22 cellular contexts compared by ENCODE assay signal in the genomic region with DNA sequence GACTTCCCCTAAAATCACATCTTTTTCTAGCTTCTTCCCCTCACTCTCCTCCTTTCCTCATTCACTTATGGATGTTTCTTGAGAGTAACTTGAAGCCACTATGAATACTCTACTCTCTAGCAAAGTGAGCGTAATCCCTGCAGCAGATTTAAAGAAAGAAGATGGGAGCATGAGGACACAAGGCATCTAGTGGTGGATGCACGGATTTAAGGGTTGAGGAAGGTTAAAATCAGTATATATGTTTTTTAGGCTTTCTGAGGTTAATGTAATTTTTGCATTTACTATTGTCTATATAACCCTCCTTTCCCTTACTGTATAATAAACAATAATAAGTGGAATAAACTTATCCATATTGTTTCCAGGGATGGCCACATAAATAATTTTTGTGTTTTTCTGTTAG.
DNase-seq lines count a peak whose midpoint lies in the region; ATAC-seq and TF ChIP-seq lines count a peak whose summit lies in the region.
"Had no signal": no experiment of that assay in that cellular context is flagged by ENCODE, and none has a peak within 500 bp of the region (broad histone marks: within the 10 kb centered on the region; RNA-seq: fewer than 3 reads in every experiment).

No MANE protein-coding gene starts in this region.

- TF ChIP-seq CTCF in DOHH2 (IDR thresholded peaks at IDR 0.05; ENCODE audit: low read depth, low read length, poor library complexity, severe bottlenecking), result peak; percentile 26
- 0 out of 2 replicates have a peak, but pooled peaks have one; percentile 30 for TF ChIP-seq CTCF in OCI-LY7 (conservative IDR thresholded peaks at IDR 0.05; ENCODE audit: low read length)
- TF ChIP-seq CTCF in hepatocyte (IDR thresholded peaks at IDR 0.05; ENCODE audit: poor library complexity), result peak; percentile 23
- peak; percentile 31 for TF ChIP-seq CTCF in smooth muscle cell (IDR thresholded peaks at IDR 0.05; ENCODE audit: borderline replicate concordance, insufficient read depth, poor library complexity, severe bottlenecking)

- CTCF ChIA-PET in OCI-LY7 (lab: Charles Lee; ENCODE audit: unreplicated experiment), result no interaction called here

- H3K79me2 ChIP-seq in DOHH2 (ENCODE audit: control insufficient read depth, low read length) (no peaks in the 10 kb centered on the region), OCI-LY7 (ENCODE audit: insufficient read depth, low read depth, low read length) (no peaks in the 10 kb centered on the region), hepatocyte (no peaks in the 10 kb centered on the region), smooth muscle cell (ENCODE audit: low read depth) (no peaks in the 10 kb centered on the region)

- H3K36me3 ChIP-seq in DOHH2 (ENCODE audit: control insufficient read depth, low read length), result no peaks in the 10 kb centered on the region
- H3K36me3 ChIP-seq in OCI-LY7 (ENCODE audit: insufficient read depth, low read length), result no peaks in the 10 kb centered on the region
- H3K36me3 ChIP-seq in hepatocyte (replicated peaks; ENCODE audit: insufficient read depth, low read depth), result no peaks in the 10 kb centered on the region
- no peaks in the 10 kb centered on the region for H3K36me3 ChIP-seq in smooth muscle cell (ENCODE audit: low read depth)

- H3K9ac ChIP-seq in smooth muscle cell (ENCODE audit: low read depth), result no peak overlapping the region

- no peak overlapping the region for H3K27ac ChIP-seq in DOHH2 (ENCODE audit: low read depth, low read length)
- H3K27ac ChIP-seq in OCI-LY7 (ENCODE audit: low read depth, low read length, poor library complexity, severe bottlenecking), result no peak overlapping the region
- H3K27ac ChIP-seq in hepatocyte, result no peak overlapping the region
- H3K27ac ChIP-seq in smooth muscle cell (ENCODE audit: low read depth), result no peak overlapping the region
- H3K27ac ChIP-seq: HL-60 had no signal

- POLR2A ChIA-PET in OCI-LY7 (lab: Charles Lee), result no interaction called here

- H3K4me3 ChIP-seq in DOHH2 (ENCODE audit: low read length), result no peak overlapping the region
- H3K4me3 ChIP-seq in OCI-LY7 (ENCODE audit: low read depth, low read length, poor library complexity, severe bottlenecking), result no peak overlapping the region
- H3K4me3 ChIP-seq in hepatocyte, result no peak overlapping the region
- H3K4me3 ChIP-seq in smooth muscle cell, result no peak overlapping the region

- H4K20me1 ChIP-seq in DOHH2 (ENCODE audit: control insufficient read depth, insufficient read depth, low read depth, low read length) (no peaks in the 10 kb centered on the region), OCI-LY7 (ENCODE audit: insufficient read depth, low read length) (no peaks in the 10 kb centered on the region), hepatocyte (ENCODE audit: insufficient read depth, poor library complexity, severe bottlenecking) (no peaks in the 10 kb centered on the region), smooth muscle cell (ENCODE audit: low read depth) (no peaks in the 10 kb centered on the region)

- H3K4me2 ChIP-seq in DOHH2 (ENCODE audit: low read length) (no peak overlapping the region), OCI-LY7 (ENCODE audit: low read length) (no peak overlapping the region), hepatocyte (no peak overlapping the region), smooth muscle cell (no peak overlapping the region)

- ATAC-seq in GM21360 (IDR thresholded peaks at IDR 0.05; ENCODE audit: unreplicated experiment) (no peak), GM21515 (IDR thresholded peaks at IDR 0.05; ENCODE audit: unreplicated experiment) (no peak)

- H3K4me1 ChIP-seq in DOHH2 (ENCODE audit: control insufficient read depth, low read length) (no peaks in the 10 kb centered on the region), OCI-LY7 (ENCODE audit: insufficient read depth, low read length, poor library complexity, severe bottlenecking) (no peaks in the 10 kb centered on the region), hepatocyte (ENCODE audit: insufficient read depth) (no peaks in the 10 kb centered on the region), smooth muscle cell (ENCODE audit: low read depth) (no peaks in the 10 kb centered on the region)

- H3K9me3 ChIP-seq in DOHH2 (ENCODE audit: control insufficient read depth, insufficient read depth, low read length) (no peaks in the 10 kb centered on the region), OCI-LY7 (ENCODE audit: low read length) (0 out of 2 replicates have a peak, but pooled peaks cover 5% of the 10 kb centered on the region), hepatocyte (ENCODE audit: low read depth) (no peaks in the 10 kb centered on the region), smooth muscle cell (replicated peaks; ENCODE audit: low read depth) (no peaks in the 10 kb centered on the region)

- no peak overlapping the region for H2AFZ ChIP-seq in OCI-LY7 (ENCODE audit: low read length)
- no peak overlapping the region for H2AFZ ChIP-seq in hepatocyte
- no peak overlapping the region for H2AFZ ChIP-seq in smooth muscle cell (ENCODE audit: low read depth)

- DNase-seq in OCI-LY7 (ENCODE audit: low spot score), result no peak
- DNase-seq in hepatocyte (ENCODE audit: low spot score), result no peak
- DNase-seq in smooth muscle cell (lab: John Stamatoyannopoulos, UW; ENCODE audit: unreplicated experiment), result no peak
- no peak for DNase-seq in NCI-H2196 (lab: John Stamatoyannopoulos, UW; ENCODE audit: unreplicated experiment)
- DNase-seq: CD4-positive, CD25-positive, alpha-beta regulatory T cell; COR-L47; EL; GF-D8; HCEC 1CT; KBM-7; MM.1S; NCI-H1048; NCI-H1436; NCI-H187 treated with DMSO at 0.1 percent for 48 hours; NCI-H2107; NCI-H510A treated with DMSO at 0.1 percent for 48 hours; NCI-H748 treated with DMSO at 0.1 percent for 48 hours; Right ventricle myocardium superior had no signal

- H3K27me3 ChIP-seq in DOHH2 (ENCODE audit: control insufficient read depth, low read length) (no peaks in the 10 kb centered on the region), hepatocyte (no peaks in the 10 kb centered on the region), smooth muscle cell (ENCODE audit: low read depth) (no peaks in the 10 kb centered on the region)

- H3K9me2 ChIP-seq in DOHH2 (replicated peaks; ENCODE audit: control insufficient read depth, low read length) (no peaks in the 10 kb centered on the region), OCI-LY7 (ENCODE audit: insufficient read depth, low read length) (no peaks in the 10 kb centered on the region), hepatocyte (replicated peaks; ENCODE audit: insufficient read depth) (no peaks in the 10 kb centered on the region)

- intact Hi-C loops in OCI-LY7 (cut with micrococcal nuclease; ENCODE audit: unreplicated experiment), result no loop called here

- WGBS in hepatocyte (ENCODE audit: low lambda C conversion rate, missing lambda C conversion rate), result 30% methylated on average over 2 of the region's 2 CpGs
- 37% methylated on average over 2 of the region's 2 CpGs for WGBS in smooth muscle cell (ENCODE audit: low lambda C conversion rate)

- H3F3A ChIP-seq in DOHH2 (ENCODE audit: control insufficient read depth, insufficient read depth), result no peaks in the 10 kb centered on the region
- H3F3A ChIP-seq in smooth muscle cell (ENCODE audit: low read depth), result no peaks in the 10 kb centered on the region

- BruUV-seq in OCI-LY7 (replicated peaks; lab: Mats Ljungman, UMichigan), result no TSS peak
